ENCODE assay signal across 27 cellular contexts in the genomic region with DNA sequence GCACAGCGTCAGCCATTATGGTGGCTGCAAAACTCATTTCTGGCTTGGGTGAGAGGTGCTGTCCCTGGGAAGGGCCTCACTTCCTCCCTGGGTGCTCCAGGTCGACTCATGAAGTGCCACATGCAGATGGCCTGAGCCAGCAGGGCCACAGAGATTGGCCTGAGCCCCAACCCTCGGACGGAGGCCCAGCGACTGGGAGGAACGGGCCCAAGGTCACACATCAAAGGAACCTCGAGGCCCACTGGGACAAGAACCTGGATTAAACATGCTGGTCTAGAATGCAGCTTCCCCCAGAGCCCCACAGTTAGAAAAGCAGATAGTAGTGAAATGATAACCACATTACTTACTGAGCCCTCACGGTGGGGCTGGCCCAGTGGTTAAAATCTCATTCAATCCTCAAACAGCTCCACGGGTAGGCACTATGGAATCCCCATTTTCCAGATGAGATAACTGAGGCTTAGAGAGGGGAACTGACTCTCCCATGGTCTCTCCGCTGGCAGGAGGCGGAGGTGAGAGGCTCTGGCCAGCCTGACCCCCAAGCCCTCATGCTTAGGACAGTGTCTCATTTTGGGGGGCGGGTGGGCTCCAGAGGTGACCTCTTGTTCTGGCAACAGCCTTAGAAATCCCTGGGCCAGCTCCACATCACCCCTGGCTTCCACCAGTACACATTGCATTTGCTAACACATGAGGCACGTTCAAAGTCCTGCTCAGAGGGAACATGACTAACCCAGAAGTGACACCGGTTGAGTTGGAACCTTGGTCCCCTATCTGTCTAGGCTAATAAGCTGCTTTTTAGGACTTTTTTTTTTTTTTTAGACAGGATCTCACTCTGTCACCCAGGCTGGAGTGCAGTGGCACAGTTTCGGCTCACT. TPM values are rescaled to one million over a fixed set of nuclear protein-coding genes. Genes with fewer than 3 reads are reported as not detected.
DNase-seq lines count a peak whose midpoint lies in the region; ATAC-seq and TF ChIP-seq lines count a peak whose summit lies in the region.
"Had no signal": no experiment of that assay in that cellular context is flagged by ENCODE, and none has a peak within 500 bp of the region (broad histone marks: within the 10 kb centered on the region; RNA-seq: fewer than 3 reads in every experiment).

No MANE protein-coding gene starts in this region.

- H3K23ac ChIP-seq in neuronal stem cell (ENCODE audit: low read depth, low read length, poor library complexity), result peak overlapping the region; percentile 77

- WGBS in endodermal cell (ENCODE audit: insufficient coverage in 1 of 2, insufficient read length in 1 of 2), 2 experiments, result 93 to 100% methylated on average over 6 to 15 of the region's 15 CpGs
- no CpG with 5 or more reads among the region's 15 CpGs for WGBS in neuronal stem cell (ENCODE audit: extremely low coverage in 2 of 2, insufficient read length in 2 of 2, insufficient replicate concordance in 1 of 2), 2 donors

- H3K4me1 ChIP-seq in Panc1 (ENCODE audit: control insufficient read depth, insufficient read depth, low read length), result no peaks in the 10 kb centered on the region
- peaks cover 12% of the 10 kb centered on the region for H3K4me1 ChIP-seq in endodermal cell (ENCODE audit: control insufficient read depth, insufficient read depth, low read length)
- H3K4me1 ChIP-seq in neuronal stem cell (ENCODE audit: control insufficient read depth in 2 of 2, insufficient read depth in 1 of 2, low read depth in 1 of 2, low read length in 2 of 2), result peaks cover 30 to 31% of the 10 kb centered on the region in 2 donors
- H3K4me1 ChIP-seq: pancreas, thyroid gland had no signal

- BruUV-seq in Panc1 (replicated peaks; lab: Mats Ljungman, UMichigan), result TSS peak; percentile 28

- H2BK12ac ChIP-seq in neuronal stem cell (ENCODE audit: low read length), result peak overlapping the region; percentile 60

- intact Hi-C loops in Panc1 (cut with micrococcal nuclease; ENCODE audit: unreplicated experiment), result no loop called here

- H3K9me3 Mint-ChIP-seq in endodermal cell, result no peaks in the 10 kb centered on the region
- H3K9me3 Mint-ChIP-seq: activated CD4-positive, alpha-beta T cell treated with anti-CD3 and anti-CD28 coated beads, Interleukin-2, amount 10 ng/mL, durations not matched to agents 7 days and 5 days; activated naive CD8-positive, alpha-beta T cell treated with anti-CD3 and anti-CD28 coated beads for 36 hours; activated T-helper 2 cell treated with anti-CD3 and anti-CD28 coated beads, Interferon-gamma antibody, Interleukin-2, Interleukin-4, amounts not matched to agents 10 μg/mL and 5 μg/mL and 100 μg/mL, durations not matched to agents 14 hours and 24 hours and 36 hours; CD4-positive, CD25-positive, alpha-beta regulatory T cell; immature natural killer cell; natural killer cell; stimulated activated naive CD8-positive, alpha-beta T cell treated with anti-CD3 and anti-CD28 coated beads, Interleukin-15, Interleukin-2, amounts not matched to agents 100 ng/mL and 50 ng/mL, for 24 hours had no signal

- no peak overlapping the region for H3K4ac ChIP-seq in neuronal stem cell (ENCODE audit: low read length)

- peak overlapping the region; percentile 100 for H2AK5ac ChIP-seq in neuronal stem cell (ENCODE audit: low read depth, low read length)

- H3K9ac ChIP-seq in endodermal cell (ENCODE audit: extremely low read depth, low read length, poor library complexity, severe bottlenecking) (no peak overlapping the region), neuronal stem cell (ENCODE audit: low read depth, low read length, poor library complexity) (peak overlapping the region; percentile 51)
- H3K9ac ChIP-seq: KMS-11, SK-N-SH had no signal

- no peak overlapping the region for H3K4me2 ChIP-seq in neuronal stem cell (ENCODE audit: insufficient read depth, low read length, poor library complexity, severe bottlenecking)
- H3K4me2 ChIP-seq: KMS-11, SK-N-SH had no signal

- H3K9me3 ChIP-seq in Panc1 (ENCODE audit: control insufficient read depth, insufficient read depth, low read depth, low read length) (no peaks in the 10 kb centered on the region), endodermal cell (ENCODE audit: control insufficient read depth, low read length) (no peaks in the 10 kb centered on the region), neuronal stem cell (replicated peaks in 1 of 2; ENCODE audit: control insufficient read depth in 2 of 2, insufficient read depth in 1 of 2, low read depth in 1 of 2, low read length in 2 of 2) (no peaks in the 10 kb centered on the region)
- H3K9me3 ChIP-seq: pancreas, Peyer's patch, SK-N-SH, thyroid gland had no signal

- peak overlapping the region; percentile 90 for H2BK15ac ChIP-seq in neuronal stem cell (ENCODE audit: low read length)

- H3K4me3 ChIP-seq in Panc1 (ENCODE audit: low read depth in 2 of 2, low read length in 2 of 2) (no peak overlapping the region), endodermal cell (ENCODE audit: low read length) (no peak overlapping the region), neuronal stem cell (ENCODE audit: low read length in 2 of 2) (no peak overlapping the region)
- H3K4me3 ChIP-seq: pancreas, Peyer's patch, thyroid gland had no signal

- POLR2A ChIA-PET in Panc1 (lab: Charles Lee), result no interaction called here

- DNase-seq in Panc1 (ENCODE audit: low read depth, low spot score) (no peak), endodermal cell (no peak), neuronal stem cell (ENCODE audit: low spot score) (no peak), SHP77 treated with DMSO at 0.1 percent for 48 hours (lab: John Stamatoyannopoulos, UW) (no peak), H4 (ENCODE audit: low spot score) (no peak), NCI-H1092 treated with DMSO at 0.1 percent for 48 hours (lab: John Stamatoyannopoulos, UW) (no peak)
- DNase-seq: activated CD4-positive, alpha-beta T cell treated with anti-CD3 and anti-CD28 coated beads, Interleukin-2, amount 10 ng/mL, durations not matched to agents 7 days and 5 days; activated naive CD8-positive, alpha-beta T cell treated with anti-CD3 and anti-CD28 coated beads for 36 hours; CD4-positive, CD25-positive, alpha-beta regulatory T cell; hippocampal formation; immature natural killer cell; left ventricle myocardium superior; midbrain; natural killer cell; NCI-H510A treated with DMSO at 0.1 percent for 48 hours; SK-N-SH; stimulated activated CD4-positive, alpha-beta T cell treated with anti-CD3 and anti-CD28 coated beads, Interleukin-12 subunit alpha, Interleukin-12 subunit beta, amount 100 ng/mL, for 4 hours; stimulated activated CD4-positive, alpha-beta T cell treated with anti-CD3 and anti-CD28 coated beads, Interleukin-4, amount 100 ng/mL, for 4 hours; T-helper 17 cell; thyroid gland had no signal

- H3K4me1 Mint-ChIP-seq in endodermal cell, result peaks cover 17% of the 10 kb centered on the region
- H3K4me1 Mint-ChIP-seq: activated CD4-positive, alpha-beta T cell treated with anti-CD3 and anti-CD28 coated beads, Interleukin-2, amount 10 ng/mL, durations not matched to agents 7 days and 5 days; activated naive CD8-positive, alpha-beta T cell treated with anti-CD3 and anti-CD28 coated beads for 36 hours; CD4-positive, CD25-positive, alpha-beta regulatory T cell; immature natural killer cell; natural killer cell had no signal

- no peak overlapping the region for H2BK120ac ChIP-seq in neuronal stem cell (ENCODE audit: low read depth, low read length)

- H3K14ac ChIP-seq in neuronal stem cell (ENCODE audit: low read length), result no peak overlapping the region

- H3K27me3 ChIP-seq in Panc1 (ENCODE audit: control insufficient read depth, insufficient read depth, low read length) (no peaks in the 10 kb centered on the region), endodermal cell (ENCODE audit: control insufficient read depth, insufficient read depth, low read length, poor library complexity, severe bottlenecking) (no peaks in the 10 kb centered on the region), neuronal stem cell (ENCODE audit: control insufficient read depth in 3 of 3, insufficient read depth in 3 of 3, low read depth in 1 of 3, low read length in 3 of 3) (no peaks in the 10 kb centered on the region)
- H3K27me3 ChIP-seq: pancreas, Peyer's patch, thyroid gland had no signal

- H4K91ac ChIP-seq in neuronal stem cell (ENCODE audit: low read depth, low read length, poor library complexity), result no peak overlapping the region

- H3K4me3 Mint-ChIP-seq in endodermal cell, result no peak overlapping the region
- H3K4me3 Mint-ChIP-seq: activated CD4-positive, alpha-beta T cell treated with anti-CD3 and anti-CD28 coated beads, Interleukin-2, amount 10 ng/mL, durations not matched to agents 7 days and 5 days; activated naive CD8-positive, alpha-beta T cell treated with anti-CD3 and anti-CD28 coated beads for 36 hours; CD4-positive, CD25-positive, alpha-beta regulatory T cell; immature natural killer cell; natural killer cell; stimulated activated naive CD8-positive, alpha-beta T cell treated with anti-CD3 and anti-CD28 coated beads, Interleukin-15, Interleukin-2, amounts not matched to agents 100 ng/mL and 50 ng/mL, for 24 hours; T-helper 17 cell had no signal

- no peak overlapping the region for H3K27ac ChIP-seq in Panc1 (ENCODE audit: low read length)
- H3K27ac ChIP-seq in endodermal cell (ENCODE audit: low read depth, low read length), result no peak overlapping the region
- no peak overlapping the region for H3K27ac ChIP-seq in neuronal stem cell (replicated peaks; ENCODE audit: low read length)
- H3K27ac ChIP-seq: epithelial cell of prostate, KMS-11, pancreas, thyroid gland had no signal

- in situ Hi-C loops in Panc1 (cut with HindIII; ENCODE audit: low pct_unique_long_range_greater_than_20kb, low sequenced_read_pairs), result no loop called here

- H3K36me3 Mint-ChIP-seq in endodermal cell (ENCODE audit: low read depth), result peaks cover 66% of the 10 kb centered on the region
- H3K36me3 Mint-ChIP-seq: activated naive CD8-positive, alpha-beta T cell treated with anti-CD3 and anti-CD28 coated beads for 36 hours; CD4-positive, CD25-positive, alpha-beta regulatory T cell; natural killer cell had no signal

- TF ChIP-seq CTCF in Panc1 (IDR thresholded peaks at IDR 0.05), result no peak
- TF ChIP-seq CTCF in endodermal cell (conservative IDR thresholded peaks at IDR 0.05), result peak; percentile 29

- H2BK5ac ChIP-seq in neuronal stem cell (ENCODE audit: low read length), result peak overlapping the region; percentile 56

- H2AFZ ChIP-seq in neuronal stem cell (ENCODE audit: low read length), result no peak overlapping the region

- peak; percentile 11 for TF ChIP-seq POLR2A in GM19193 (IDR thresholded peaks at IDR 0.05; ENCODE audit: extremely low read depth, insufficient read depth, insufficient read length)

- ATAC-seq in Panc1, result no peak
- ATAC-seq: left ventricle myocardium superior, natural killer cell, pancreas, T-helper 17 cell had no signal

- H3K18ac ChIP-seq in neuronal stem cell (ENCODE audit: low read length), result peak overlapping the region; percentile 68

- no peak overlapping the region for H4K8ac ChIP-seq in neuronal stem cell (ENCODE audit: low read depth, low read length)

- H3K27me3 Mint-ChIP-seq in endodermal cell (ENCODE audit: insufficient read depth), result no peaks in the 10 kb centered on the region
- H3K27me3 Mint-ChIP-seq: activated CD4-positive, alpha-beta T cell treated with anti-CD3 and anti-CD28 coated beads, Interleukin-2, amount 10 ng/mL, durations not matched to agents 7 days and 5 days; activated naive CD8-positive, alpha-beta T cell treated with anti-CD3 and anti-CD28 coated beads for 36 hours; CD4-positive, CD25-positive, alpha-beta regulatory T cell; stimulated activated naive CD8-positive, alpha-beta T cell treated with anti-CD3 and anti-CD28 coated beads, Interleukin-15, Interleukin-2, amounts not matched to agents 100 ng/mL and 50 ng/mL, for 24 hours; T-helper 17 cell had no signal

- H3K27ac Mint-ChIP-seq in endodermal cell, result no peak overlapping the region
- H3K27ac Mint-ChIP-seq: activated CD4-positive, alpha-beta T cell treated with anti-CD3 and anti-CD28 coated beads, Interleukin-2, amount 10 ng/mL, durations not matched to agents 7 days and 5 days; activated naive CD8-positive, alpha-beta T cell treated with anti-CD3 and anti-CD28 coated beads for 36 hours; activated T-helper 2 cell treated with anti-CD3 and anti-CD28 coated beads, Interferon-gamma antibody, Interleukin-2, Interleukin-4, amounts not matched to agents 10 μg/mL and 5 μg/mL and 100 μg/mL, durations not matched to agents 14 hours and 24 hours and 36 hours; CD4-positive, CD25-positive, alpha-beta regulatory T cell; immature natural killer cell; natural killer cell; stimulated activated naive CD8-positive, alpha-beta T cell treated with anti-CD3 and anti-CD28 coated beads, Interleukin-15, Interleukin-2, amounts not matched to agents 100 ng/mL and 50 ng/mL, for 24 hours; T-helper 17 cell had no signal

- H3K79me1 ChIP-seq in neuronal stem cell (ENCODE audit: low read depth, low read length), result peaks cover 14% of the 10 kb centered on the region

- CTCF ChIA-PET in Panc1 (lab: Charles Lee), result no interaction called here

- no peaks in the 10 kb centered on the region for H3K36me3 ChIP-seq in Panc1 (ENCODE audit: control insufficient read depth, insufficient read depth, low read length)
- H3K36me3 ChIP-seq in endodermal cell (ENCODE audit: control insufficient read depth, insufficient read depth, low read length), result peaks cover 65% of the 10 kb centered on the region
- peaks cover 37 to 62% of the 10 kb centered on the region in 2 donors for H3K36me3 ChIP-seq in neuronal stem cell (replicated peaks in 1 of 2; ENCODE audit: control insufficient read depth in 2 of 2, insufficient read depth in 2 of 2, low read length in 2 of 2)

RNA-seq across cellular contexts. Expression of a gene that starts 53.0 kb away (rescaled TPM):
- total RNA-seq in Panc1 (2021; ENCODE audit: unreplicated experiment) (24.9 TPM), endodermal cell (100 to 1,000 TPM in 1 of 2 donors, 10 to 100 TPM in 1; 75.6 to 109 TPM)
- 31.3 TPM for polyA plus RNA-seq in Panc1 (2012; ENCODE audit: insufficient read length)
- 48.4 TPM for polyA plus RNA-seq in endodermal cell (2013, experiment 1 of 2)
- 41.1 TPM for polyA plus RNA-seq in endodermal cell (2013, experiment 2 of 2)
- polyA plus RNA-seq in neuronal stem cell (2013, experiment 1 of 2), result 32.2 TPM
- 33.5 TPM for polyA plus RNA-seq in neuronal stem cell (2013, experiment 2 of 2)
- 7.2 and 7.6 TPM in 2 replicates for total RNA-seq in H4 (2014; rRNA removed; shearing (Covaris generic))
